Comparison of ENCODE assay signal across 1 cellular context in the genomic region with DNA sequence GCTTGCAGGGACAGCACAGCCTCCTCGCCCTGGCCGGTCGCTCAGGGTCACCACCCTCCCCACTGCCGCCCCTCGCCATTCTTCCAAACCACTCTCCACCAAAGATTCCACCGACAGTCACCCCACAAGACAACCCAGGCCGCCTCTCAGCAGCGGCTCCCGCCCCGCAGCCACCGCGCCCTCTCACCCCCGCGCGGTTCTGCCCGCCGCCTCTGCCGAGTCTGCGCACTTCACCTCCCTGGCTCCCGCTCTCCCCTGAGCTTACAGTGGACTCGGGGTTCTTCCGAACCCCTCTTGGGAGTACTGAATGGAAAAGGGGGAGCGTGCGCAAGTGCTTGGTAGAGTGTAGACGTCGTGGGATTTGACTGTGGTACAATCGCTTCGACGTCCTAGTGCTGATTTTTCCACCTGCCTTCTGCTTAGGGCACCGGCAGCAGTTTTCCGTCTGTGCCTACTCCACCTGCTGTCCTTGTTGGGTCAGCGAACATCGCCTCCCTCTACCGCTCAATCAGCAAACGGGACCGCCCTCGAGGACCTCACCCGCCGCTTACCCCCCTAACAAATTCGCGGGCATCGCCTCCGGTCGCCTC.
TF ChIP-seq lines count a peak whose summit lies in the region.

No MANE protein-coding gene starts in this region.

TF ChIP-seq in HepG2, 621 proteins besides CTCF, POLR2A, EP300 and RAD21:
- TF ChIP-seq ZFY (CRISPR knock-in tag; IDR thresholded peaks at IDR 0.05) (peak; percentile 41; the same call in 1 of the 2 replicates), ZNF777 (CRISPR knock-in tag; IDR thresholded peaks at IDR 0.05) (peak; percentile 79)
- TF ChIP-seq, protein P1, sequence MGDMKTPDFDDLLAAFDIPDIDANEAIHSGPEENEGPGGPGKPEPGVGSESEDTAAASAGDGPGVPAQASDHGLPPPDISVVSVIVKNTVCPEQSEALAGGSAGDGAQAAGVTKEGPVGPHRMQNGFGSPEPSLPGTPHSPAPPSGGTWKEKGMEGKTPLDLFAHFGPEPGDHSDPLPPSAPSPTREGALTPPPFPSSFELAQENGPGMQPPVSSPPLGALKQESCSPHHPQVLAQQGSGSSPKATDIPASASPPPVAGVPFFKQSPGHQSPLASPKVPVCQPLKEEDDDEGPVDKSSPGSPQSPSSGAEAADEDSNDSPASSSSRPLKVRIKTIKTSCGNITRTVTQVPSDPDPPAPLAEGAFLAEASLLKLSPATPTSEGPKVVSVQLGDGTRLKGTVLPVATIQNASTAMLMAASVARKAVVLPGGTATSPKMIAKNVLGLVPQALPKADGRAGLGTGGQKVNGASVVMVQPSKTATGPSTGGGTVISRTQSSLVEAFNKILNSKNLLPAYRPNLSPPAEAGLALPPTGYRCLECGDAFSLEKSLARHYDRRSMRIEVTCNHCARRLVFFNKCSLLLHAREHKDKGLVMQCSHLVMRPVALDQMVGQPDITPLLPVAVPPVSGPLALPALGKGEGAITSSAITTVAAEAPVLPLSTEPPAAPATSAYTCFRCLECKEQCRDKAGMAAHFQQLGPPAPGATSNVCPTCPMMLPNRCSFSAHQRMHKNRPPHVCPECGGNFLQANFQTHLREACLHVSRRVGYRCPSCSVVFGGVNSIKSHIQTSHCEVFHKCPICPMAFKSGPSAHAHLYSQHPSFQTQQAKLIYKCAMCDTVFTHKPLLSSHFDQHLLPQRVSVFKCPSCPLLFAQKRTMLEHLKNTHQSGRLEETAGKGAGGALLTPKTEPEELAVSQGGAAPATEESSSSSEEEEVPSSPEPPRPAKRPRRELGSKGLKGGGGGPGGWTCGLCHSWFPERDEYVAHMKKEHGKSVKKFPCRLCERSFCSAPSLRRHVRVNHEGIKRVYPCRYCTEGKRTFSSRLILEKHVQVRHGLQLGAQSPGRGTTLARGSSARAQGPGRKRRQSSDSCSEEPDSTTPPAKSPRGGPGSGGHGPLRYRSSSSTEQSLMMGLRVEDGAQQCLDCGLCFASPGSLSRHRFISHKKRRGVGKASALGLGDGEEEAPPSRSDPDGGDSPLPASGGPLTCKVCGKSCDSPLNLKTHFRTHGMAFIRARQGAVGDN (CRISPR knock-in tag; IDR thresholded peaks at IDR 0.05): peak; percentile 86
- TF ChIP-seq, protein P2, sequence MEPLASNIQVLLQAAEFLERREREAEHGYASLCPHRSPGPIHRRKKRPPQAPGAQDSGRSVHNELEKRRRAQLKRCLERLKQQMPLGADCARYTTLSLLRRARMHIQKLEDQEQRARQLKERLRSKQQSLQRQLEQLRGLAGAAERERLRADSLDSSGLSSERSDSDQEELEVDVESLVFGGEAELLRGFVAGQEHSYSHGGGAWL (CRISPR knock-in tag; IDR thresholded peaks at IDR 0.05): 0 out of 2 replicates have a peak, but pooled peaks have one; percentile 16
